ENCODE assay signal across 22 cellular contexts in the genomic region with DNA sequence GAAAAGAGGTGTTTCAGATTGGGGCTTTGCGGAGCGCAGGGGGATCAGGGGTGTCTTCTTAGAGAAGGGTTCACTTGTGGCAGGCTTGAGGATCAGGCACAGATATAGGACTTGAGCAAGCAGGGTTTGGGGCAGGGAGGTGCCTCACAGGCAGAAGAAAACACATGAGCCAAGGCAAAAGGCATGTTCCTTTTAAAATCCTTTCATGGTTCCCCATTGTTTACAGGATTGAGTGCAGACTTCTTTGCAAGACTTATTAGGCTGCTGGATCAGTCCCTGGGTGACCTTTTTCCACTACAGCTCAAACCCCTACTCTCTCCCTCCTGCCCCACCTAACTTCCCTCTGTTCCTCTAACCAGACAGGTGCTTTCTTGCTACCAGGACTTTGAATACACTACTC. TPM values are rescaled to one million over a fixed set of nuclear protein-coding genes. Genes with fewer than 3 reads are reported as not detected.
"Had no signal": no experiment of that assay in that cellular context is flagged by ENCODE, and none has a peak within 500 bp of the region (broad histone marks: within the 10 kb centered on the region; RNA-seq: fewer than 3 reads in every experiment).

No MANE protein-coding gene starts in this region.

- ATAC-seq: activated T-cell treated with anti-CD3 and anti-CD28 coated beads, Interleukin-2, amount 50 U/mL, for 72 hours; body of pancreas; natural killer cell treated with Interleukin-12 subunit alpha and Interleukin-12 subunit beta and Interleukin-15 and Interleukin-18, amount 100 ng/mL, for 72 hours; stimulated activated effector memory CD8-positive, alpha-beta T cell treated with anti-CD3 and anti-CD28 coated beads, Interleukin-12 subunit alpha, Interleukin-12 subunit beta, amount 100 ng/mL, for 72 hours had no signal

- H3K9me3 Mint-ChIP-seq: activated B cell treated with CpG ODN at 0.5 μM for 24 hours; activated CD4-positive, alpha-beta T cell treated with anti-CD3 and anti-CD28 coated beads, Interleukin-2, amount 10 ng/mL, durations not matched to agents 7 days and 5 days; endodermal cell; natural killer cell treated with Interleukin-12 subunit alpha and Interleukin-12 subunit beta and Interleukin-15 and Interleukin-18, amount 100 ng/mL, for 72 hours had no signal

- H3K4me3 Mint-ChIP-seq: activated B cell treated with CpG ODN at 0.5 μM for 24 hours; activated CD4-positive, alpha-beta T cell treated with anti-CD3 and anti-CD28 coated beads, Interleukin-2, amount 10 ng/mL, durations not matched to agents 7 days and 5 days; activated naive CD8-positive, alpha-beta T cell; activated T-cell treated with anti-CD3 and anti-CD28 coated beads, Interleukin-2, amount 50 U/mL, for 72 hours; endodermal cell; natural killer cell treated with Interleukin-12 subunit alpha and Interleukin-12 subunit beta and Interleukin-15 and Interleukin-18, amount 100 ng/mL, for 72 hours; stimulated activated effector memory CD8-positive, alpha-beta T cell treated with anti-CD3 and anti-CD28 coated beads, Interleukin-12 subunit alpha, Interleukin-12 subunit beta, amount 100 ng/mL, for 72 hours had no signal

- H3K36me3 Mint-ChIP-seq: activated naive CD8-positive, alpha-beta T cell; natural killer cell treated with Interleukin-12 subunit alpha and Interleukin-12 subunit beta and Interleukin-15 and Interleukin-18, amount 100 ng/mL, for 72 hours; stimulated activated effector memory CD8-positive, alpha-beta T cell treated with anti-CD3 and anti-CD28 coated beads, Interleukin-12 subunit alpha, Interleukin-12 subunit beta, amount 100 ng/mL, for 72 hours had no signal

- H3K4me1 ChIP-seq: body of pancreas, SJCRH30 had no signal

- H3K27ac ChIP-seq: body of pancreas, SJCRH30, thyroid gland had no signal

- H3K36me3 ChIP-seq: SJCRH30 had no signal

- H3K27ac Mint-ChIP-seq: activated B cell treated with CpG ODN at 0.5 μM for 24 hours; activated CD4-positive, alpha-beta T cell treated with anti-CD3 and anti-CD28 coated beads, Interleukin-2, amount 10 ng/mL, durations not matched to agents 7 days and 5 days; activated naive CD8-positive, alpha-beta T cell; activated T-cell treated with anti-CD3 and anti-CD28 coated beads, Interleukin-2, amount 50 U/mL, for 72 hours; endodermal cell; natural killer cell treated with Interleukin-12 subunit alpha and Interleukin-12 subunit beta and Interleukin-15 and Interleukin-18, amount 100 ng/mL, for 72 hours; stimulated activated effector memory CD8-positive, alpha-beta T cell treated with anti-CD3 and anti-CD28 coated beads, Interleukin-12 subunit alpha, Interleukin-12 subunit beta, amount 100 ng/mL, for 72 hours had no signal

- H3K4me1 Mint-ChIP-seq: activated B cell treated with CpG ODN at 0.5 μM for 24 hours; activated CD4-positive, alpha-beta T cell treated with anti-CD3 and anti-CD28 coated beads, Interleukin-2, amount 10 ng/mL, durations not matched to agents 7 days and 5 days; endodermal cell; stimulated activated effector memory CD8-positive, alpha-beta T cell treated with anti-CD3 and anti-CD28 coated beads, Interleukin-12 subunit alpha, Interleukin-12 subunit beta, amount 100 ng/mL, for 72 hours had no signal

- DNase-seq: activated B cell treated with CpG ODN at 0.5 μM for 24 hours; activated CD4-positive, alpha-beta T cell treated with anti-CD3 and anti-CD28 coated beads, Interleukin-2, amount 10 ng/mL, durations not matched to agents 7 days and 5 days; activated CD8-positive, alpha-beta memory T cell treated with anti-CD3 and anti-CD28 coated beads, Interleukin-2, amount 50 U/mL, for 48 hours; activated gamma-delta T cell treated with Interleukin-2 at 50 U/mL for 16 hours; activated T-cell treated with anti-CD3 and anti-CD28 coated beads, Interleukin-2, amount 50 U/mL, for 72 hours; amniotic stem cell; body of pancreas; dorsolateral prefrontal cortex; endodermal cell; glutamatergic neuron; hypothalamus; mesenchymal stem cell; occipital lobe; SJCRH30; stimulated activated CD4-positive, alpha-beta T cell treated with anti-CD3 and anti-CD28 coated beads, Interleukin-12 subunit alpha, Interleukin-12 subunit beta, amount 100 ng/mL, for 4 hours; stimulated activated CD4-positive, alpha-beta T cell treated with anti-CD3 and anti-CD28 coated beads, Interleukin-2, amount 100 ng/mL, for 24 hours; T-helper 2 cell; thyroid gland had no signal

- H3K27me3 Mint-ChIP-seq: activated B cell treated with CpG ODN at 0.5 μM for 24 hours; activated CD4-positive, alpha-beta T cell treated with anti-CD3 and anti-CD28 coated beads, Interleukin-2, amount 10 ng/mL, durations not matched to agents 7 days and 5 days; progenitor cell of endocrine pancreas had no signal

- H3K9me3 ChIP-seq: body of pancreas, SJCRH30, thyroid gland had no signal

- H3K4me3 ChIP-seq: body of pancreas, dorsolateral prefrontal cortex, SJCRH30, thyroid gland had no signal

- H3K27me3 ChIP-seq: body of pancreas, SJCRH30, thyroid gland had no signal

RNA-seq across cellular contexts. Expression of gene HSPB8, which starts 19.7 kb away (rescaled TPM):
- total RNA-seq: activated B cell treated with CpG ODN at 0.5 μM for 24 hours; activated CD4-positive, alpha-beta T cell treated with anti-CD3 and anti-CD28 coated beads, Interleukin-2, amount 10 ng/mL, durations not matched to agents 7 days and 5 days; activated T-cell treated with anti-CD3 and anti-CD28 coated beads, Interleukin-2, amount 50 U/mL, for 72 hours; natural killer cell treated with Interleukin-12 subunit alpha and Interleukin-12 subunit beta and Interleukin-15 and Interleukin-18, amount 100 ng/mL, for 72 hours had no signal
